Comparison of ENCODE assay signal across 25 cellular contexts in genomic region chr17:51133365-51133764, GRCh38. TPM values are rescaled to one million over a fixed set of nuclear protein-coding genes. Genes with fewer than 3 reads are reported as not detected.
DNase-seq lines count a peak whose midpoint lies in the region; ATAC-seq, FAIRE-seq and TF ChIP-seq lines count a peak whose summit lies in the region.
"Had no signal": no experiment of that assay in that cellular context is flagged by ENCODE, and none has a peak within 500 bp of the region (broad histone marks: within the 10 kb centered on the region; RNA-seq: fewer than 3 reads in every experiment).

No MANE protein-coding gene starts in this region.

- H3K4me1 ChIP-seq in ACC112 (ENCODE audit: control insufficient read depth, insufficient read depth, low read length, unreplicated experiment) (peaks cover 16% of the 10 kb centered on the region), GM23248 (ENCODE audit: insufficient read depth) (peaks cover 11% of the 10 kb centered on the region), astrocyte (ENCODE audit: insufficient read depth, low read length) (no peaks in the 10 kb centered on the region), right lobe of liver (peaks cover 0 to 11% (median 0%) of the 10 kb centered on the region in 4 donors)

- DNase-seq in GM23248 (no peak), astrocyte (ENCODE audit: low read depth) (no peak), right lobe of liver (no peak), RPMI8226 (no peak), COLO829 (ENCODE audit: low spot score) (no peak), OCI-M2 (lab: John Stamatoyannopoulos, UW; ENCODE audit: unreplicated experiment) (no peak), NCI-H2196 (lab: John Stamatoyannopoulos, UW; ENCODE audit: unreplicated experiment) (no peak)
- DNase-seq: activated CD8-positive, alpha-beta memory T cell treated with anti-CD3 and anti-CD28 coated beads for 24 hours; activated naive CD8-positive, alpha-beta T cell treated with anti-CD3 and anti-CD28 coated beads for 36 hours; activated T-cell treated with anti-CD3 and anti-CD28 coated beads, Interleukin-2, amount 50 U/mL, for 72 hours; CD4-positive, CD25-positive, alpha-beta regulatory T cell; DMS79; effector CD4-positive, alpha-beta T cell; H9; hypothalamus; NCI-H187 treated with DMSO at 0.1 percent for 48 hours; NCI-H510A treated with DMSO at 0.1 percent for 48 hours; stimulated activated CD4-positive, alpha-beta T cell treated with anti-CD3 and anti-CD28 coated beads, Interleukin-15, amount 100 ng/mL, for 24 hours; stimulated activated naive CD4-positive, alpha-beta T cell treated with Interleukin-2 at 50 U/mL for 16 hours; upper lobe of left lung had no signal

- no peaks in the 10 kb centered on the region for H3K9me3 ChIP-seq in GM23248 (ENCODE audit: low read depth)
- H3K9me3 ChIP-seq in astrocyte (ENCODE audit: insufficient read depth, low read depth, low read length) = no peaks in the 10 kb centered on the region
- no peaks in the 10 kb centered on the region for H3K9me3 ChIP-seq in right lobe of liver
- H3K9me3 ChIP-seq: upper lobe of left lung had no signal

- in situ Hi-C loops in GM23248 (cut with MboI) = no loop called here

- H3K4me3 ChIP-seq in ACC112 (ENCODE audit: low read depth, low read length) (no peak overlapping the region), GM23248 (no peak overlapping the region), astrocyte (ENCODE audit: insufficient read depth, low read depth, low read length) (no peak overlapping the region), right lobe of liver (no peak overlapping the region)
- H3K4me3 ChIP-seq: SK-N-MC, upper lobe of left lung had no signal

- H3K9me2 ChIP-seq in GM23248 (ENCODE audit: insufficient read depth) = no peaks in the 10 kb centered on the region

- WGBS in GM23248 (ENCODE audit: low coverage in 1 of 2, low lambda C conversion rate in 2 of 2, missing lambda C conversion rate in 2 of 2), 2 experiments = 14 to 19% methylated on average over 2 of the region's 2 CpGs
- 95% methylated on average over 2 of the region's 2 CpGs for WGBS in right lobe of liver (ENCODE audit: insufficient coverage, low coverage, low lambda C conversion rate, missing lambda C conversion rate)

- no peak overlapping the region for H3K4me3 Mint-ChIP-seq in astrocyte (ENCODE audit: unreplicated experiment)
- H3K4me3 Mint-ChIP-seq: activated naive CD8-positive, alpha-beta T cell treated with anti-CD3 and anti-CD28 coated beads for 36 hours; activated T-cell treated with anti-CD3 and anti-CD28 coated beads, Interleukin-2, amount 50 U/mL, for 72 hours; CD4-positive, CD25-positive, alpha-beta regulatory T cell; H9; T-helper 2 cell treated with Interferon-gamma antibody and Interleukin-4, amounts not matched to agents 5 μg/mL and 100 μg/mL, for 36 hours had no signal

- peak overlapping the region; percentile 66 for H3K27ac Mint-ChIP-seq in astrocyte (ENCODE audit: unreplicated experiment)
- H3K27ac Mint-ChIP-seq: activated naive CD8-positive, alpha-beta T cell treated with anti-CD3 and anti-CD28 coated beads for 36 hours; activated T-cell treated with anti-CD3 and anti-CD28 coated beads, Interleukin-2, amount 50 U/mL, for 72 hours; CD4-positive, CD25-positive, alpha-beta regulatory T cell; H9; T-helper 2 cell treated with Interferon-gamma antibody and Interleukin-4, amounts not matched to agents 5 μg/mL and 100 μg/mL, for 36 hours had no signal

- H3K36me3 ChIP-seq in ACC112 (ENCODE audit: insufficient read depth, low read length) (no peaks in the 10 kb centered on the region), GM23248 (ENCODE audit: low read depth) (no peaks in the 10 kb centered on the region), astrocyte (ENCODE audit: insufficient read depth, low read length) (no peaks in the 10 kb centered on the region), right lobe of liver (no peaks in the 10 kb centered on the region)
- H3K36me3 ChIP-seq: upper lobe of left lung had no signal

- no peaks in the 10 kb centered on the region for H3K27me3 Mint-ChIP-seq in astrocyte (ENCODE audit: low read depth, unreplicated experiment)

- H4K20me1 ChIP-seq in GM23248 (ENCODE audit: insufficient read depth) (no peaks in the 10 kb centered on the region), astrocyte (ENCODE audit: insufficient read depth, low read length) (no peaks in the 10 kb centered on the region)

- H3K79me2 ChIP-seq in ACC112 (ENCODE audit: control insufficient read depth, insufficient read depth, low read length, unreplicated experiment) (no peaks in the 10 kb centered on the region), GM23248 (ENCODE audit: insufficient read depth) (no peaks in the 10 kb centered on the region), astrocyte (ENCODE audit: insufficient read depth, low read length) (no peaks in the 10 kb centered on the region)

- intact Hi-C loops in right lobe of liver (cut with DNase I) = no loop called here

- ATAC-seq in right lobe of liver = no peak

- H3K4me1 Mint-ChIP-seq in astrocyte (ENCODE audit: low read depth, unreplicated experiment) = peaks cover 8% of the 10 kb centered on the region
- H3K4me1 Mint-ChIP-seq: CD4-positive, CD25-positive, alpha-beta regulatory T cell had no signal

- TF ChIP-seq POLR2A in right lobe of liver (IDR thresholded peaks at IDR 0.05) = no peak

- TF ChIP-seq CTCF in astrocyte (IDR thresholded peaks at IDR 0.05; ENCODE audit: insufficient read depth, low read depth, low read length) (no peak), right lobe of liver (IDR thresholded peaks at IDR 0.05) (no peak)

- H3K9me3 Mint-ChIP-seq in astrocyte (ENCODE audit: unreplicated experiment) = no peaks in the 10 kb centered on the region
- H3K9me3 Mint-ChIP-seq: activated naive CD8-positive, alpha-beta T cell treated with anti-CD3 and anti-CD28 coated beads for 36 hours; activated T-cell treated with anti-CD3 and anti-CD28 coated beads, Interleukin-2, amount 50 U/mL, for 72 hours; T-helper 2 cell treated with Interferon-gamma antibody and Interleukin-4, amounts not matched to agents 5 μg/mL and 100 μg/mL, for 36 hours had no signal

- 0 out of 2 replicates have a peak, but pooled peaks cover 7% of the 10 kb centered on the region for H3F3A ChIP-seq in GM23248 (ENCODE audit: insufficient read depth)

- H3K27ac ChIP-seq in ACC112 (ENCODE audit: low read depth, low read length) = peak overlapping the region; percentile 63; the same call in 1 of the 2 replicates
- peak overlapping the region; percentile 38 for H3K27ac ChIP-seq in GM23248
- H3K27ac ChIP-seq in astrocyte (ENCODE audit: low read depth, low read length) = no peak overlapping the region
- peak overlapping the region in 2 of 3 donors; percentile 29 to 59 for H3K27ac ChIP-seq in right lobe of liver
- H3K27ac ChIP-seq: HL-60, SK-N-MC had no signal

- H3K27me3 ChIP-seq in ACC112 (ENCODE audit: insufficient read depth, low read length) (no peaks in the 10 kb centered on the region), GM23248 (replicated peaks; ENCODE audit: insufficient read depth) (no peaks in the 10 kb centered on the region), astrocyte (ENCODE audit: insufficient read depth, low read length) (no peaks in the 10 kb centered on the region), right lobe of liver (no peaks in the 10 kb centered on the region)
- H3K27me3 ChIP-seq: upper lobe of left lung had no signal

- H3K36me3 Mint-ChIP-seq in astrocyte (ENCODE audit: low read depth, unreplicated experiment) = no peaks in the 10 kb centered on the region
- H3K36me3 Mint-ChIP-seq: activated naive CD8-positive, alpha-beta T cell treated with anti-CD3 and anti-CD28 coated beads for 36 hours; CD4-positive, CD25-positive, alpha-beta regulatory T cell had no signal

- no peak overlapping the region for H3K9ac ChIP-seq in GM23248
- no peak overlapping the region for H3K9ac ChIP-seq in astrocyte (ENCODE audit: low read length)

- FAIRE-seq in astrocyte (lab: Jason Lieb, UNC) = no peak
- FAIRE-seq: GM18507 had no signal

- H3K4me2 ChIP-seq in GM23248 (ENCODE audit: unreplicated experiment) (peak overlapping the region; percentile 11), astrocyte (ENCODE audit: low read length) (peak overlapping the region; percentile 0)

- H2AFZ ChIP-seq in ACC112 (ENCODE audit: low read length, unreplicated experiment) (peak overlapping the region; percentile 53), GM23248 (peak overlapping the region; percentile 66), astrocyte (ENCODE audit: low read depth, low read length) (no peak overlapping the region)

RNA-seq across cellular contexts. Expression of gene SPAG9, which starts 12.7 kb away (rescaled TPM):
- 50.3 and 58.8 TPM in 2 replicates for total RNA-seq in GM23248 (2014; rRNA removed; shearing (Covaris generic))
- polyA plus RNA-seq in GM23248 (2016; fragmentation: Nextera tagmentation; extraction: Ambion mirVana) = 19.9 and 21.5 TPM in 2 replicates
- total RNA-seq in astrocyte (97.7 and 102 TPM in 2 replicates), right lobe of liver (10 to 100 TPM; 35.2 to 49.7 (median 43.3) TPM)

RNA-seq across cellular contexts. Expression of gene NME1, which starts 20.0 kb away (rescaled TPM):
- 132 and 133 TPM in 2 replicates for total RNA-seq in GM23248 (2014; rRNA removed; shearing (Covaris generic))
- polyA plus RNA-seq in GM23248 (2016; fragmentation: Nextera tagmentation; extraction: Ambion mirVana) = 242 and 250 TPM in 2 replicates
- total RNA-seq in astrocyte (222 and 236 TPM in 2 replicates), right lobe of liver (10 to 100 TPM; 31.1 to 88.1 (median 47.0) TPM)

RNA-seq across cellular contexts. Expression of gene NME2, which starts 32.8 kb away (rescaled TPM):
- 673 and 725 TPM in 2 replicates for total RNA-seq in GM23248 (2014; rRNA removed; shearing (Covaris generic))
- polyA plus RNA-seq in GM23248 (2016; fragmentation: Nextera tagmentation; extraction: Ambion mirVana) = 919 and 933 TPM in 2 replicates
- 799 and 894 TPM in 2 replicates for total RNA-seq in astrocyte
- 100 to 1,000 TPM; 123 to 422 (median 176) TPM for total RNA-seq in right lobe of liver
